17 cellular contexts compared by ENCODE assay signal in genomic region chr16:50035468-50035992, GRCh38. TPM values are rescaled to one million over a fixed set of nuclear protein-coding genes. Genes with fewer than 3 reads are reported as not detected.
A peak's percentile ranks its signal among the peaks of the same experiment; 100 is the strongest.
DNase-seq lines count a peak whose midpoint lies in the region; ATAC-seq and TF ChIP-seq lines count a peak whose summit lies in the region.
"Had no signal": no experiment of that assay in that cellular context is flagged by ENCODE, and none has a peak within 500 bp of the region (broad histone marks: within the 10 kb centered on the region; RNA-seq: fewer than 3 reads in every experiment).

No MANE protein-coding gene starts in this region.

- 38% methylated on average over 3 of the region's 3 CpGs for WGBS in prostate gland
- WGBS in body of pancreas, 2 donors, result 28 to 37% methylated on average over 3 of the region's 3 CpGs

- TF ChIP-seq POLR2A in prostate gland (IDR thresholded peaks at IDR 0.05), result no peak
- no peak for TF ChIP-seq POLR2A in body of pancreas (IDR thresholded peaks at IDR 0.05)

- no peak overlapping the region for H3K4me3 ChIP-seq in prostate gland
- no peak overlapping the region for H3K4me3 ChIP-seq in body of pancreas
- H3K4me3 ChIP-seq: HAP-1 had no signal

- H3K27me3 ChIP-seq in prostate gland (replicated peaks; ENCODE audit: insufficient read depth) (no peaks in the 10 kb centered on the region), body of pancreas (no peaks in the 10 kb centered on the region)
- H3K27me3 ChIP-seq: BE2C had no signal

- peaks cover 27% of the 10 kb centered on the region for H3K4me1 Mint-ChIP-seq in progenitor cell of endocrine pancreas (ENCODE audit: low read depth)

- H3K4me1 ChIP-seq in prostate gland (replicated peaks), result no peaks in the 10 kb centered on the region
- H3K4me1 ChIP-seq in body of pancreas, result peaks cover 17% of the 10 kb centered on the region
- H3K4me1 ChIP-seq: BE2C, HAP-1 had no signal

- DNase-seq in DMS53 (lab: John Stamatoyannopoulos, UW) (peak; percentile 88), NCI-H526 treated with DMSO at 0.1 percent for 48 hours (lab: John Stamatoyannopoulos, UW) (peak; percentile 20), progenitor cell of endocrine pancreas (ENCODE audit: low spot score, unreplicated experiment) (no peak), prostate gland (ENCODE audit: low spot score) (no peak), pons (ENCODE audit: low spot score) (no peak), body of pancreas (no peak), anterior cingulate cortex (lab: John Stamatoyannopoulos, UW) (no peak)
- DNase-seq: BE2C; CD8-positive, alpha-beta memory T cell; KBM-7; NCI-H1092 treated with DMSO at 0.1 percent for 48 hours; NCI-H1694; NCI-H345; NCI-H748 treated with DMSO at 0.1 percent for 48 hours; Right ventricle myocardium superior had no signal

- peaks cover 19% of the 10 kb centered on the region for H3K36me3 Mint-ChIP-seq in progenitor cell of endocrine pancreas (ENCODE audit: insufficient read depth)

- peak overlapping the region; percentile 35 for H3K4me3 Mint-ChIP-seq in progenitor cell of endocrine pancreas (ENCODE audit: low read depth)
- H3K4me3 Mint-ChIP-seq: CD8-positive, alpha-beta memory T cell had no signal

- peak; percentile 48 for ATAC-seq in esophagus mucosa
- no peak for ATAC-seq in body of pancreas

- peak overlapping the region; percentile 78 for H3K27ac Mint-ChIP-seq in progenitor cell of endocrine pancreas

- no peaks in the 10 kb centered on the region for H3K27me3 Mint-ChIP-seq in progenitor cell of endocrine pancreas

- TF ChIP-seq CTCF in progenitor cell of endocrine pancreas (IDR thresholded peaks at IDR 0.05; ENCODE audit: unreplicated experiment), result no peak
- TF ChIP-seq CTCF in prostate gland (IDR thresholded peaks at IDR 0.05), result no peak
- TF ChIP-seq CTCF in body of pancreas (IDR thresholded peaks at IDR 0.05), result no peak

- no peak overlapping the region for H3K27ac ChIP-seq in prostate gland
- H3K27ac ChIP-seq in body of pancreas, result no peak overlapping the region

- H3K9me3 ChIP-seq in prostate gland (no peaks in the 10 kb centered on the region), body of pancreas (no peaks in the 10 kb centered on the region)
- H3K9me3 ChIP-seq: BE2C, HAP-1 had no signal

- no peaks in the 10 kb centered on the region for H3K9me3 Mint-ChIP-seq in progenitor cell of endocrine pancreas (ENCODE audit: low read depth)
- H3K9me3 Mint-ChIP-seq: CD8-positive, alpha-beta memory T cell had no signal

- intact Hi-C loops in prostate gland (cut with DNase I), result no loop called here
- intact Hi-C loops in body of pancreas (cut with DNase I), result no loop called here

- no peaks in the 10 kb centered on the region for H3K36me3 ChIP-seq in prostate gland
- peaks cover 0 to 8% of the 10 kb centered on the region in 2 donors for H3K36me3 ChIP-seq in body of pancreas (replicated peaks in 1 of 2; ENCODE audit: insufficient read depth in 1 of 2, low read depth in 2 of 2)

RNA-seq across cellular contexts. Expression of gene CNEP1R1, which starts 10.5 kb away (rescaled TPM):
- 10.3 TPM for total RNA-seq in esophagus mucosa
- 28.0 and 28.4 TPM in 2 replicates for total RNA-seq in progenitor cell of endocrine pancreas
- total RNA-seq in prostate gland, result 10 to 100 TPM in 1 of 2 donors, 1 to 10 TPM in 1; 9.7 to 41.9 TPM
- total RNA-seq in body of pancreas, result 10 to 100 TPM; 11.5 to 22.3 TPM

RNA-seq across cellular contexts. Expression of gene HEATR3, which starts 30.2 kb away (rescaled TPM):
- total RNA-seq in esophagus mucosa (14.5 TPM), progenitor cell of endocrine pancreas (18.1 and 19.6 TPM in 2 replicates), prostate gland (10 to 100 TPM; 18.8 to 22.7 TPM), body of pancreas (10 to 100 TPM; 17.4 to 25.7 TPM)

Comparison
In these comparisons a context has a peak if more than half of its experiments do, and no peak if none do; other contexts are left out.
1. DNase-seq: peak in DMS53 (single experiment) and NCI-H526 treated with DMSO at 0.1 percent for 48 hours (single experiment); none in progenitor cell of endocrine pancreas (single experiment), prostate gland (single experiment), pons (single experiment), body of pancreas (0 of 4) and anterior cingulate cortex (0 of 58).